In the genomic region with DNA sequence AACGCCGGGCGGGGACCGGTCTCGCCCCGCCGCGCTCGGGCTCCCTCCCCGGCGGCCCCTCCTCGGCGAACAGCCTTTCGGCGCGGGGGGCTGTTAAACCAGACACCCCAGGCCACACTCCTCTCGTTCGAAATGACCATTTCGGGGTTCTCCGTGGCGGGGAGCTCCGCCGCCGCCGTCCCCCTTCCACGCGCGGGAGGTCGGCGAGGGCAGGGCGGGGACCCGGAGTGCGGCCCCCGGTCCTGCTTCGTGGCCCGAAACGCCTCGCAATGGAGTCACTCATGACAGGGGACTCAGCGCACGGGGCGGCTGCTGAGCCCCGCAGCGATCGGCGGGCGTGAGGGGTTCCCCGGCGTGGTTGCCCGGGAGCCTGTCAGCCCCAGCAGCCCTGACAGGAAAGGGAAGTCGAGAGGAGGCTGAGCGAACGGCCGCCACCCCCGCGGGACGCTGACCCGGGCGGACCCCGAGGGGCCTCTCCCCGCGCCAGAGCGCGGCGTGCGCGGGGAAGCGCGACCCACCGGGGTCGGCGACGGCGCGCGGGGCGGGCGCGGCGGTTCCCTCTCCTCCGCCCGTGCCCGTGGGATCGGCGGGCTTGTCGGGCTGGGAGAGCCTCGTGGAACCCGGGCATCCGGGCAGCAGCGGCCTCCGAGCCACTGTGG, we compare ENCODE assay signal across 1 cellular context.
TF ChIP-seq lines count a peak whose summit lies in the region.

No MANE protein-coding gene starts in this region.

TF ChIP-seq in H1, 55 proteins besides CTCF, POLR2A, EP300 and RAD21:
- TF ChIP-seq, protein P1, sequence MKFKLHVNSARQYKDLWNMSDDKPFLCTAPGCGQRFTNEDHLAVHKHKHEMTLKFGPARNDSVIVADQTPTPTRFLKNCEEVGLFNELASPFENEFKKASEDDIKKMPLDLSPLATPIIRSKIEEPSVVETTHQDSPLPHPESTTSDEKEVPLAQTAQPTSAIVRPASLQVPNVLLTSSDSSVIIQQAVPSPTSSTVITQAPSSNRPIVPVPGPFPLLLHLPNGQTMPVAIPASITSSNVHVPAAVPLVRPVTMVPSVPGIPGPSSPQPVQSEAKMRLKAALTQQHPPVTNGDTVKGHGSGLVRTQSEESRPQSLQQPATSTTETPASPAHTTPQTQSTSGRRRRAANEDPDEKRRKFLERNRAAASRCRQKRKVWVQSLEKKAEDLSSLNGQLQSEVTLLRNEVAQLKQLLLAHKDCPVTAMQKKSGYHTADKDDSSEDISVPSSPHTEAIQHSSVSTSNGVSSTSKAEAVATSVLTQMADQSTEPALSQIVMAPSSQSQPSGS (IDR thresholded peaks at IDR 0.05; ENCODE audit: low read length) = no peak
- TF ChIP-seq JUN (IDR thresholded peaks at IDR 0.05; ENCODE audit: low read depth, low read length) = no peak
- TF ChIP-seq SP1 (IDR thresholded peaks at IDR 0.05; ENCODE audit: low read depth, low read length) = no peak
- no peak for TF ChIP-seq ZNF274 (IDR thresholded peaks at IDR 0.05; ENCODE audit: borderline replicate concordance, extremely low read depth, low read length)
- no peak for TF ChIP-seq SIX5 (IDR thresholded peaks at IDR 0.05; ENCODE audit: low read depth, low read length)
- TF ChIP-seq SAP30 (IDR thresholded peaks at IDR 0.05; ENCODE audit: insufficient read depth, insufficient replicate concordance, low read length) = no peak
- TF ChIP-seq TCF12 (IDR thresholded peaks at IDR 0.05; ENCODE audit: low read depth, low read length) = no peak
- no peak for TF ChIP-seq EGR1 (IDR thresholded peaks at IDR 0.05; ENCODE audit: borderline replicate concordance, low read depth, low read length)
- peak; percentile 29 for TF ChIP-seq KDM4A (IDR thresholded peaks at IDR 0.05; ENCODE audit: low read depth, low read length, severe bottlenecking)
- TF ChIP-seq, protein P2, sequence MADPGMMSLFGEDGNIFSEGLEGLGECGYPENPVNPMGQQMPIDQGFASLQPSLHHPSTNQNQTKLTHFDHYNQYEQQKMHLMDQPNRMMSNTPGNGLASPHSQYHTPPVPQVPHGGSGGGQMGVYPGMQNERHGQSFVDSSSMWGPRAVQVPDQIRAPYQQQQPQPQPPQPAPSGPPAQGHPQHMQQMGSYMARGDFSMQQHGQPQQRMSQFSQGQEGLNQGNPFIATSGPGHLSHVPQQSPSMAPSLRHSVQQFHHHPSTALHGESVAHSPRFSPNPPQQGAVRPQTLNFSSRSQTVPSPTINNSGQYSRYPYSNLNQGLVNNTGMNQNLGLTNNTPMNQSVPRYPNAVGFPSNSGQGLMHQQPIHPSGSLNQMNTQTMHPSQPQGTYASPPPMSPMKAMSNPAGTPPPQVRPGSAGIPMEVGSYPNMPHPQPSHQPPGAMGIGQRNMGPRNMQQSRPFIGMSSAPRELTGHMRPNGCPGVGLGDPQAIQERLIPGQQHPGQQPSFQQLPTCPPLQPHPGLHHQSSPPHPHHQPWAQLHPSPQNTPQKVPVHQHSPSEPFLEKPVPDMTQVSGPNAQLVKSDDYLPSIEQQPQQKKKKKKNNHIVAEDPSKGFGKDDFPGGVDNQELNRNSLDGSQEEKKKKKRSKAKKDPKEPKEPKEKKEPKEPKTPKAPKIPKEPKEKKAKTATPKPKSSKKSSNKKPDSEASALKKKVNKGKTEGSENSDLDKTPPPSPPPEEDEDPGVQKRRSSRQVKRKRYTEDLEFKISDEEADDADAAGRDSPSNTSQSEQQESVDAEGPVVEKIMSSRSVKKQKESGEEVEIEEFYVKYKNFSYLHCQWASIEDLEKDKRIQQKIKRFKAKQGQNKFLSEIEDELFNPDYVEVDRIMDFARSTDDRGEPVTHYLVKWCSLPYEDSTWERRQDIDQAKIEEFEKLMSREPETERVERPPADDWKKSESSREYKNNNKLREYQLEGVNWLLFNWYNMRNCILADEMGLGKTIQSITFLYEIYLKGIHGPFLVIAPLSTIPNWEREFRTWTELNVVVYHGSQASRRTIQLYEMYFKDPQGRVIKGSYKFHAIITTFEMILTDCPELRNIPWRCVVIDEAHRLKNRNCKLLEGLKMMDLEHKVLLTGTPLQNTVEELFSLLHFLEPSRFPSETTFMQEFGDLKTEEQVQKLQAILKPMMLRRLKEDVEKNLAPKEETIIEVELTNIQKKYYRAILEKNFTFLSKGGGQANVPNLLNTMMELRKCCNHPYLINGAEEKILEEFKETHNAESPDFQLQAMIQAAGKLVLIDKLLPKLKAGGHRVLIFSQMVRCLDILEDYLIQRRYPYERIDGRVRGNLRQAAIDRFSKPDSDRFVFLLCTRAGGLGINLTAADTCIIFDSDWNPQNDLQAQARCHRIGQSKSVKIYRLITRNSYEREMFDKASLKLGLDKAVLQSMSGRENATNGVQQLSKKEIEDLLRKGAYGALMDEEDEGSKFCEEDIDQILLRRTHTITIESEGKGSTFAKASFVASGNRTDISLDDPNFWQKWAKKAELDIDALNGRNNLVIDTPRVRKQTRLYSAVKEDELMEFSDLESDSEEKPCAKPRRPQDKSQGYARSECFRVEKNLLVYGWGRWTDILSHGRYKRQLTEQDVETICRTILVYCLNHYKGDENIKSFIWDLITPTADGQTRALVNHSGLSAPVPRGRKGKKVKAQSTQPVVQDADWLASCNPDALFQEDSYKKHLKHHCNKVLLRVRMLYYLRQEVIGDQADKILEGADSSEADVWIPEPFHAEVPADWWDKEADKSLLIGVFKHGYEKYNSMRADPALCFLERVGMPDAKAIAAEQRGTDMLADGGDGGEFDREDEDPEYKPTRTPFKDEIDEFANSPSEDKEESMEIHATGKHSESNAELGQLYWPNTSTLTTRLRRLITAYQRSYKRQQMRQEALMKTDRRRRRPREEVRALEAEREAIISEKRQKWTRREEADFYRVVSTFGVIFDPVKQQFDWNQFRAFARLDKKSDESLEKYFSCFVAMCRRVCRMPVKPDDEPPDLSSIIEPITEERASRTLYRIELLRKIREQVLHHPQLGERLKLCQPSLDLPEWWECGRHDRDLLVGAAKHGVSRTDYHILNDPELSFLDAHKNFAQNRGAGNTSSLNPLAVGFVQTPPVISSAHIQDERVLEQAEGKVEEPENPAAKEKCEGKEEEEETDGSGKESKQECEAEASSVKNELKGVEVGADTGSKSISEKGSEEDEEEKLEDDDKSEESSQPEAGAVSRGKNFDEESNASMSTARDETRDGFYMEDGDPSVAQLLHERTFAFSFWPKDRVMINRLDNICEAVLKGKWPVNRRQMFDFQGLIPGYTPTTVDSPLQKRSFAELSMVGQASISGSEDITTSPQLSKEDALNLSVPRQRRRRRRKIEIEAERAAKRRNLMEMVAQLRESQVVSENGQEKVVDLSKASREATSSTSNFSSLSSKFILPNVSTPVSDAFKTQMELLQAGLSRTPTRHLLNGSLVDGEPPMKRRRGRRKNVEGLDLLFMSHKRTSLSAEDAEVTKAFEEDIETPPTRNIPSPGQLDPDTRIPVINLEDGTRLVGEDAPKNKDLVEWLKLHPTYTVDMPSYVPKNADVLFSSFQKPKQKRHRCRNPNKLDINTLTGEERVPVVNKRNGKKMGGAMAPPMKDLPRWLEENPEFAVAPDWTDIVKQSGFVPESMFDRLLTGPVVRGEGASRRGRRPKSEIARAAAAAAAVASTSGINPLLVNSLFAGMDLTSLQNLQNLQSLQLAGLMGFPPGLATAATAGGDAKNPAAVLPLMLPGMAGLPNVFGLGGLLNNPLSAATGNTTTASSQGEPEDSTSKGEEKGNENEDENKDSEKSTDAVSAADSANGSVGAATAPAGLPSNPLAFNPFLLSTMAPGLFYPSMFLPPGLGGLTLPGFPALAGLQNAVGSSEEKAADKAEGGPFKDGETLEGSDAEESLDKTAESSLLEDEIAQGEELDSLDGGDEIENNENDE (IDR thresholded peaks at IDR 0.05; ENCODE audit: insufficient replicate concordance, low read length) = no peak
- TF ChIP-seq CHD2 (IDR thresholded peaks at IDR 0.05; ENCODE audit: low read length) = no peak
- TF ChIP-seq NANOG (IDR thresholded peaks at IDR 0.05; ENCODE audit: insufficient read depth, low read depth, low read length, poor library complexity, severe bottlenecking) = no peak
- TF ChIP-seq, protein P3, sequence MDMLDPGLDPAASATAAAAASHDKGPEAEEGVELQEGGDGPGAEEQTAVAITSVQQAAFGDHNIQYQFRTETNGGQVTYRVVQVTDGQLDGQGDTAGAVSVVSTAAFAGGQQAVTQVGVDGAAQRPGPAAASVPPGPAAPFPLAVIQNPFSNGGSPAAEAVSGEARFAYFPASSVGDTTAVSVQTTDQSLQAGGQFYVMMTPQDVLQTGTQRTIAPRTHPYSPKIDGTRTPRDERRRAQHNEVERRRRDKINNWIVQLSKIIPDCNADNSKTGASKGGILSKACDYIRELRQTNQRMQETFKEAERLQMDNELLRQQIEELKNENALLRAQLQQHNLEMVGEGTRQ (IDR thresholded peaks at IDR 0.05; ENCODE audit: low read length) = no peak
- no peak for TF ChIP-seq GABPA (IDR thresholded peaks at IDR 0.05; ENCODE audit: borderline replicate concordance, insufficient read depth, low read length)
- TF ChIP-seq SUZ12 (IDR thresholded peaks at IDR 0.05; ENCODE audit: low read length) = peak; percentile 62; the same call in 1 of the 2 replicates
- peak; percentile 24 for TF ChIP-seq ASH2L (IDR thresholded peaks at IDR 0.05; ENCODE audit: low read length)
- no peak for TF ChIP-seq SIN3A (conservative IDR thresholded peaks at IDR 0.05 in 1 of 2, IDR thresholded peaks at IDR 0.05 in 1 of 2; ENCODE audit: low read depth in 1 of 2, low read length in 2 of 2)
- TF ChIP-seq RBBP5 (IDR thresholded peaks at IDR 0.05; ENCODE audit: borderline replicate concordance, low read depth, low read length) = no peak
- TF ChIP-seq CBX5 (IDR thresholded peaks at IDR 0.05; ENCODE audit: low read depth, low read length) = no peak
- TF ChIP-seq EZH2 (IDR thresholded peaks at IDR 0.05; ENCODE audit: low read depth, low read length, severe bottlenecking) = peak; percentile 63
- TF ChIP-seq POLR2AphosphoS5 (IDR thresholded peaks at IDR 0.05; ENCODE audit: low read depth, low read length) = no peak
- TF ChIP-seq, protein P4, sequence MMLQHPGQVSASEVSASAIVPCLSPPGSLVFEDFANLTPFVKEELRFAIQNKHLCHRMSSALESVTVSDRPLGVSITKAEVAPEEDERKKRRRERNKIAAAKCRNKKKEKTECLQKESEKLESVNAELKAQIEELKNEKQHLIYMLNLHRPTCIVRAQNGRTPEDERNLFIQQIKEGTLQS (IDR thresholded peaks at IDR 0.05; ENCODE audit: insufficient read depth, low read depth, low read length) = no peak
- no peak for TF ChIP-seq TAF1 (IDR thresholded peaks at IDR 0.05; ENCODE audit: low read depth, low read length)
- TF ChIP-seq CHD1 (IDR thresholded peaks at IDR 0.05; ENCODE audit: low read depth, low read length) = no peak
- TF ChIP-seq TBP (IDR thresholded peaks at IDR 0.05; ENCODE audit: low read depth, low read length) = no peak
- TF ChIP-seq FOSL1 (IDR thresholded peaks at IDR 0.05; ENCODE audit: insufficient read depth, low read depth, low read length) = no peak
- no peak for TF ChIP-seq TAF7 (optimal IDR thresholded peaks at IDR 0.05; ENCODE audit: borderline replicate concordance, low read depth, low read length)
- TF ChIP-seq YY1 (IDR thresholded peaks at IDR 0.05; ENCODE audit: low read depth, low read length) = no peak
- TF ChIP-seq RXRA (IDR thresholded peaks at IDR 0.05; ENCODE audit: insufficient read depth, low read depth, low read length) = no peak
- TF ChIP-seq SIRT6 (IDR thresholded peaks at IDR 0.05; ENCODE audit: low read length) = no peak
- TF ChIP-seq CTBP2 (IDR thresholded peaks at IDR 0.05; ENCODE audit: borderline replicate concordance, insufficient read depth, insufficient read length, low read length) = peak; percentile 33
TF ChIP-seq in H1: peak in this region for 5.
